12 cellular contexts compared by ENCODE assay signal in the genomic region with DNA sequence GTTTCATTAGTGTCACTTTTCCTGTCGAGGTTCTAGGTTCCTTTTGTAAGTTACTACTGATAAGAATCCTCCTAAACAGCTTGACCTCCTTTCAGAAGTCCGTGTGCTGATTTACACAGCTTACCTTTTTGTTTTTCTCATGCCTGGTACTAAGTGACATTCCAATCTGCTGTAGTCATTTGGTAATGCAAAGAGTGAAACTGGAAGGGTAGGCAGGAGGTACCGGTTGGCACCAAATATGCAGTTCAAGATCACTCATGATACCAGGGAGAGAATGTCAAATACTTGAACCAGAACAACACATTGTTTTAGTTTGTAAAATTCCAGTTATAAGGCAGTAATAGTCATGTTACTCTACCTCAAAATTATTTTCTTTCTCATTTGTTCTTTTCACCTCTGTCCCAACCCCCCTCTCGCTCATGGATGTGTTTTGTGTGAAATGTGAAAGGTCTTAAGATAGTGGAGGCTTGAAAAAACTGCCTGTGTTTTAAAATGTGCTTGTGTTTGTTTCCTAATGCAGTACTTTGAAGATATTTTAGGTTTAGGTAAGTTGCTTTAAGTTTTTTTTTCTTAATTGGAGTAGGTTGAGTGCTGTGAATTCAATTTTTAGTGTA. TPM values are rescaled to one million over a fixed set of nuclear protein-coding genes. Genes with fewer than 3 reads are reported as not detected.
A peak's percentile ranks its signal among the peaks of the same experiment; 100 is the strongest.
DNase-seq lines count a peak whose midpoint lies in the region; ATAC-seq and TF ChIP-seq lines count a peak whose summit lies in the region.
"Had no signal": no experiment of that assay in that cellular context is flagged by ENCODE, and none has a peak within 500 bp of the region (broad histone marks: within the 10 kb centered on the region; RNA-seq: fewer than 3 reads in every experiment).

No MANE protein-coding gene starts in this region.

- WGBS in upper lobe of left lung, 2 donors = 32 to 47% methylated on average over 4 of the region's 4 CpGs
- 56 to 68% (median 62%) methylated on average over 4 of the region's 4 CpGs for WGBS in spleen, 5 donors

- no peaks in the 10 kb centered on the region for H3K9me3 Mint-ChIP-seq in activated CD8-positive, alpha-beta T cell treated with anti-CD3 and anti-CD28 coated beads for 36 hours

- H3K27ac ChIP-seq in left ventricle myocardium inferior (replicated peaks) = no peak overlapping the region
- H3K27ac ChIP-seq in upper lobe of left lung = peak overlapping the region; percentile 63 to 73 (median 65)
- H3K27ac ChIP-seq in spleen = no peak overlapping the region
- H3K27ac ChIP-seq: VCaP had no signal

- no peak for TF ChIP-seq CTCF in left ventricle myocardium inferior (IDR thresholded peaks at IDR 0.05; ENCODE audit: borderline replicate concordance)
- TF ChIP-seq CTCF in upper lobe of left lung (IDR thresholded peaks at IDR 0.05) = no peak
- no peak for TF ChIP-seq CTCF in activated CD8-positive, alpha-beta T cell treated with anti-CD3 and anti-CD28 coated beads for 36 hours (IDR thresholded peaks at IDR 0.05)
- no peak for TF ChIP-seq CTCF in spleen (IDR thresholded peaks at IDR 0.05 in 8 of 11, conservative IDR thresholded peaks at IDR 0.05 in 3 of 11)

- POLR2A ChIA-PET in activated CD8-positive, alpha-beta T cell treated with anti-CD3 and anti-CD28 coated beads for 36 hours (lab: Charles Lee) = no interaction called here

- H3K4me1 ChIP-seq in left ventricle myocardium inferior (peaks cover 60% of the 10 kb centered on the region), upper lobe of left lung (peaks cover 27 to 47% (median 35%) of the 10 kb centered on the region in 4 donors), spleen (peaks cover 0 to 28% (median 8%) of the 10 kb centered on the region in 6 donors)

- H3K36me3 ChIP-seq in left ventricle myocardium inferior = no peaks in the 10 kb centered on the region
- no peaks in the 10 kb centered on the region for H3K36me3 ChIP-seq in upper lobe of left lung
- H3K36me3 ChIP-seq in spleen = no peaks in the 10 kb centered on the region
- H3K36me3 ChIP-seq: adrenal gland had no signal

- H3K9me3 ChIP-seq in left ventricle myocardium inferior (replicated peaks) (no peaks in the 10 kb centered on the region), upper lobe of left lung (no peaks in the 10 kb centered on the region), spleen (no peaks in the 10 kb centered on the region)
- H3K9me3 ChIP-seq: adrenal gland had no signal

- no peaks in the 10 kb centered on the region for H3K36me3 Mint-ChIP-seq in activated CD8-positive, alpha-beta T cell treated with anti-CD3 and anti-CD28 coated beads for 36 hours (ENCODE audit: low read depth)

- CTCF ChIA-PET in activated CD8-positive, alpha-beta T cell treated with anti-CD3 and anti-CD28 coated beads for 36 hours (lab: Charles Lee) = no interaction called here

- DNase-seq in Right ventricle myocardium superior (no peak), left ventricle myocardium inferior (no peak), amniotic epithelial cell (ENCODE audit: low read depth) (peak; percentile 93), left colon (no peak), upper lobe of left lung (peak in 1 of 2 donors; percentile 46), spleen (no peak), NCI-H1417 (lab: John Stamatoyannopoulos, UW) (no peak)
- no peak for DNase-seq in activated CD8-positive, alpha-beta T cell treated with anti-CD3 and anti-CD28 coated beads for 36 hours
- DNase-seq: adrenal gland, hippocampal formation, NCI-H2107 had no signal

- TF ChIP-seq POLR2A in upper lobe of left lung (IDR thresholded peaks at IDR 0.05) (no peak), spleen (IDR thresholded peaks at IDR 0.05) (no peak)

- H3K4me1 Mint-ChIP-seq in activated CD8-positive, alpha-beta T cell treated with anti-CD3 and anti-CD28 coated beads for 36 hours (ENCODE audit: low read depth) = no peaks in the 10 kb centered on the region

- H3K27me3 ChIP-seq in left ventricle myocardium inferior (ENCODE audit: low read depth) (no peaks in the 10 kb centered on the region), upper lobe of left lung (no peaks in the 10 kb centered on the region), spleen (replicated peaks in 1 of 7) (no peaks in the 10 kb centered on the region)
- H3K27me3 ChIP-seq: adrenal gland had no signal

- ATAC-seq in Right ventricle myocardium superior (ENCODE audit: poor library complexity) (peak; percentile 53), left colon (peak; percentile 57), upper lobe of left lung (ENCODE audit: low FRiP score in 2 of 2) (peak; percentile 58 to 92)
- ATAC-seq in activated CD8-positive, alpha-beta T cell treated with anti-CD3 and anti-CD28 coated beads for 36 hours = no peak

- H3K4me3 ChIP-seq in left ventricle myocardium inferior (no peak overlapping the region), upper lobe of left lung (no peak overlapping the region), spleen (no peak overlapping the region)
- H3K4me3 ChIP-seq: adrenal gland had no signal

- H3K27ac Mint-ChIP-seq in activated CD8-positive, alpha-beta T cell treated with anti-CD3 and anti-CD28 coated beads for 36 hours = no peak overlapping the region

- no peak overlapping the region for H3K4me3 Mint-ChIP-seq in activated CD8-positive, alpha-beta T cell treated with anti-CD3 and anti-CD28 coated beads for 36 hours

- intact Hi-C loops in Right ventricle myocardium superior (cut with DNase I) = no loop called here
- intact Hi-C loops in left ventricle myocardium inferior (cut with micrococcal nuclease) = no loop called here
- intact Hi-C loops in left colon (cut with DNase I, micrococcal nuclease) = no loop called here
- intact Hi-C loops in activated CD8-positive, alpha-beta T cell treated with anti-CD3 and anti-CD28 coated beads for 36 hours (cut with micrococcal nuclease) = no loop called here
- intact Hi-C loops in spleen (cut with DNase I; ENCODE audit: low total_unique reads) = no loop called here

- peaks cover 32% of the 10 kb centered on the region for H3K27me3 Mint-ChIP-seq in activated CD8-positive, alpha-beta T cell treated with anti-CD3 and anti-CD28 coated beads for 36 hours

- peak; percentile 27 to 98 (median 61) for TF ChIP-seq EP300 in upper lobe of left lung (IDR thresholded peaks at IDR 0.05)

RNA-seq across cellular contexts. Expression of gene AFDN, which starts 23.2 kb away (rescaled TPM):
- total RNA-seq in Right ventricle myocardium superior (49.1 TPM), left ventricle myocardium inferior (54.9 TPM), left colon (100 to 1,000 TPM; 194 to 228 TPM), upper lobe of left lung (100 to 1,000 TPM; 149 to 517 (median 265) TPM), spleen (100 to 1,000 TPM in 5 of 7 donors, 10 to 100 TPM in 2; 71.3 to 148 (median 133) TPM)
- total RNA-seq in activated CD8-positive, alpha-beta T cell treated with anti-CD3 and anti-CD28 coated beads for 36 hours = 10 to 100 TPM; 13.0 to 14.1 TPM
- polyA plus RNA-seq in spleen = 10 to 100 TPM in 2 of 3 donors, 1 to 10 TPM in 1; 7.4 to 24.1 (median 12.1) TPM

Comparison
In these comparisons a context has a peak if more than half of its experiments do, and no peak if none do; other contexts are left out.
1. H3K27ac ChIP-seq: peak in upper lobe of left lung (4 of 4); none in left ventricle myocardium inferior (single experiment) and spleen (0 of 8).